Comparison of ENCODE assay signal across 27 cellular contexts in the genomic region with DNA sequence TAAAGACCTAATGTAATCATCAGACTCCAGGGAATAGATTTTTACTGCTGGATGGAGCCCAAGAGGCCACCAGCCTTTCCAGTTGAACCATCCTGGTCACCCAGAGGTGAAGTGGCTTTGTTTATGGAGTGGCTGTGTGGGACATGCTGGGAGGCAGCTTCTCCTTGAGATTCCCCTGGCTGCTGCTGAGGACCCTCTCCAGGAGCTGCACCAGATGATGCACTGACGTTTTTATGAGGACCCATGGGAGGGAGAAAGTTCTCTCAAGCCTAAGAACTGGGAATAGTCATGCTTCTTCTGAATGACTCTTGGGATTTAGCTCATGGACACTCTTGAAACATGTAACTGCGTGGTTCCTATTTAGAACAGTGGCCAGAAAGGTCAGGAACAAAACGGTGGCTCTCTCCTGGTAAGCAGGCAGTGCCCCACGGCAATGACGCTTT.
A peak's percentile ranks its signal among the peaks of the same experiment; 100 is the strongest.
DNase-seq lines count a peak whose midpoint lies in the region; TF ChIP-seq lines count a peak whose summit lies in the region.
"Had no signal": no experiment of that assay in that cellular context is flagged by ENCODE, and none has a peak within 500 bp of the region (broad histone marks: within the 10 kb centered on the region; RNA-seq: fewer than 3 reads in every experiment).

No MANE protein-coding gene starts in this region.

- no peaks in the 10 kb centered on the region for H3K36me3 Mint-ChIP-seq in progenitor cell of endocrine pancreas (ENCODE audit: insufficient read depth)
- no peaks in the 10 kb centered on the region for H3K36me3 Mint-ChIP-seq in activated T-cell treated with anti-CD3 and anti-CD28 coated beads, Interleukin-2, amount 50 U/mL, for 24 hours (ENCODE audit: low read depth)
- H3K36me3 Mint-ChIP-seq in CD8-positive, alpha-beta memory T cell: no peaks in the 10 kb centered on the region
- H3K36me3 Mint-ChIP-seq: activated naive CD4-positive, alpha-beta T cell treated with anti-CD3 and anti-CD28 coated beads, Interleukin-2, amount 10 ng/mL, durations not matched to agents 7 days and 5 days; immature natural killer cell; memory B cell; T-cell had no signal

- DNase-seq in SHP77 (lab: John Stamatoyannopoulos, UW): peak; percentile 52 to 65
- DNase-seq in cerebellar cortex (ENCODE audit: low spot score): peak; percentile 77
- no peak for DNase-seq in progenitor cell of endocrine pancreas (ENCODE audit: low spot score, unreplicated experiment)
- DNase-seq in activated T-cell treated with anti-CD3 and anti-CD28 coated beads, Interleukin-2, amount 50 U/mL, for 24 hours: no peak
- no peak for DNase-seq in CD8-positive, alpha-beta memory T cell
- DNase-seq in posterior cingulate gyrus: no peak
- DNase-seq: activated CD4-positive, alpha-beta T cell treated with anti-CD3 and anti-CD28 coated beads, Interleukin-2, amount 50 U/mL, for 48 hours; activated CD8-positive, alpha-beta memory T cell treated with anti-CD3 and anti-CD28 coated beads, Interleukin-2, amount 50 U/mL, for 4 hours; activated naive CD4-positive, alpha-beta T cell treated with anti-CD3 and anti-CD28 coated beads, Interleukin-2, amount 10 ng/mL, durations not matched to agents 7 days and 5 days; amniotic stem cell; Caco-2; caudate nucleus; dermis blood vessel endothelial cell; DMS79 treated with DMSO at 0.1 percent for 48 hours; H9; immature natural killer cell; NCI-H510A treated with DMSO at 0.1 percent for 48 hours; psoas muscle; SIG-M5; stimulated activated naive CD8-positive, alpha-beta T cell treated with anti-CD3 and anti-CD28 coated beads, Interleukin-15, amount 100 ng/mL, for 72 hours; T-cell had no signal

- peak overlapping the region; percentile 72 for H3K27ac Mint-ChIP-seq in progenitor cell of endocrine pancreas
- H3K27ac Mint-ChIP-seq in activated T-cell treated with anti-CD3 and anti-CD28 coated beads, Interleukin-2, amount 50 U/mL, for 24 hours: no peak overlapping the region
- H3K27ac Mint-ChIP-seq in CD8-positive, alpha-beta memory T cell: no peak overlapping the region
- H3K27ac Mint-ChIP-seq: activated naive CD4-positive, alpha-beta T cell treated with anti-CD3 and anti-CD28 coated beads, Interleukin-2, amount 10 ng/mL, durations not matched to agents 7 days and 5 days; H9; immature natural killer cell; memory B cell; stimulated activated naive CD8-positive, alpha-beta T cell treated with anti-CD3 and anti-CD28 coated beads, Interleukin-15, amount 100 ng/mL, for 72 hours; T-cell had no signal

- CTCF ChIA-PET in HEK293 (lab: Yijun Ruan, JAX): interaction anchor here (0.7 kb wide), 1 partner anchor 21 kb away, joined by 3 read pairs; no protein-coding TSS in a partner anchor
- CTCF ChIA-PET in CD8-positive, alpha-beta memory T cell (lab: Charles Lee): no interaction called here

- H3K4me3 ChIP-seq in HEK293 (ENCODE audit: low read depth, low read length): no peak overlapping the region
- no peak overlapping the region for H3K4me3 ChIP-seq in CD8-positive, alpha-beta memory T cell (ENCODE audit: low read length)
- H3K4me3 ChIP-seq: gastroesophageal sphincter, hepatocyte, psoas muscle, skin epidermis, tibial nerve had no signal

- no peaks in the 10 kb centered on the region for H3K36me3 ChIP-seq in HEK293 (ENCODE audit: control insufficient read depth in 2 of 2, insufficient read depth in 1 of 2, low read length in 2 of 2)
- H3K36me3 ChIP-seq in CD8-positive, alpha-beta memory T cell (ENCODE audit: insufficient read depth, low read length): no peaks in the 10 kb centered on the region
- H3K36me3 ChIP-seq: gastroesophageal sphincter, tibial nerve had no signal

- POLR2A ChIA-PET in HEK293 (lab: Yijun Ruan, JAX): no interaction called here
- POLR2A ChIA-PET in CD8-positive, alpha-beta memory T cell (lab: Charles Lee): no interaction called here

- H3K9me3 ChIP-seq in HEK293 (ENCODE audit: control insufficient read depth, insufficient read depth, low read depth, low read length): no peaks in the 10 kb centered on the region
- no peaks in the 10 kb centered on the region for H3K9me3 ChIP-seq in CD8-positive, alpha-beta memory T cell (ENCODE audit: low read length)
- H3K9me3 ChIP-seq: Caco-2, gastroesophageal sphincter, psoas muscle, tibial nerve had no signal

- H3K27me3 ChIP-seq in CD8-positive, alpha-beta memory T cell (ENCODE audit: insufficient read depth, low read length, poor library complexity, severe bottlenecking): no peaks in the 10 kb centered on the region
- H3K27me3 ChIP-seq: hepatocyte, tibial nerve had no signal

- no peaks in the 10 kb centered on the region for H3K27me3 Mint-ChIP-seq in progenitor cell of endocrine pancreas
- H3K27me3 Mint-ChIP-seq in activated T-cell treated with anti-CD3 and anti-CD28 coated beads, Interleukin-2, amount 50 U/mL, for 24 hours: peaks cover 10% of the 10 kb centered on the region
- H3K27me3 Mint-ChIP-seq in CD8-positive, alpha-beta memory T cell: peaks cover 0 to 9% of the 10 kb centered on the region in 2 donors
- H3K27me3 Mint-ChIP-seq: activated naive CD4-positive, alpha-beta T cell treated with anti-CD3 and anti-CD28 coated beads, Interleukin-2, amount 10 ng/mL, durations not matched to agents 7 days and 5 days; stimulated activated naive CD8-positive, alpha-beta T cell treated with anti-CD3 and anti-CD28 coated beads, Interleukin-15, amount 100 ng/mL, for 72 hours had no signal

- H3K4me3 Mint-ChIP-seq in progenitor cell of endocrine pancreas (ENCODE audit: low read depth): no peak overlapping the region
- H3K4me3 Mint-ChIP-seq in activated T-cell treated with anti-CD3 and anti-CD28 coated beads, Interleukin-2, amount 50 U/mL, for 24 hours: no peak overlapping the region
- H3K4me3 Mint-ChIP-seq in CD8-positive, alpha-beta memory T cell: no peak overlapping the region
- H3K4me3 Mint-ChIP-seq: activated naive CD4-positive, alpha-beta T cell treated with anti-CD3 and anti-CD28 coated beads, Interleukin-2, amount 10 ng/mL, durations not matched to agents 7 days and 5 days; H9; immature natural killer cell; memory B cell; stimulated activated naive CD8-positive, alpha-beta T cell treated with anti-CD3 and anti-CD28 coated beads, Interleukin-15, amount 100 ng/mL, for 72 hours; T-cell had no signal

- H3K4me1 Mint-ChIP-seq in progenitor cell of endocrine pancreas (ENCODE audit: low read depth): peaks cover 55% of the 10 kb centered on the region
- H3K4me1 Mint-ChIP-seq in activated T-cell treated with anti-CD3 and anti-CD28 coated beads, Interleukin-2, amount 50 U/mL, for 24 hours (ENCODE audit: low read depth): no peaks in the 10 kb centered on the region
- H3K4me1 Mint-ChIP-seq in CD8-positive, alpha-beta memory T cell: no peaks in the 10 kb centered on the region
- H3K4me1 Mint-ChIP-seq: activated naive CD4-positive, alpha-beta T cell treated with anti-CD3 and anti-CD28 coated beads, Interleukin-2, amount 10 ng/mL, durations not matched to agents 7 days and 5 days; immature natural killer cell; memory B cell; stimulated activated naive CD8-positive, alpha-beta T cell treated with anti-CD3 and anti-CD28 coated beads, Interleukin-15, amount 100 ng/mL, for 72 hours; T-cell had no signal

- TF ChIP-seq CTCF in HEK293 (tag by site-specific recombination; IDR thresholded peaks at IDR 0.05) (no peak), progenitor cell of endocrine pancreas (IDR thresholded peaks at IDR 0.05; ENCODE audit: unreplicated experiment) (no peak)

- no peaks in the 10 kb centered on the region for H3K9me3 Mint-ChIP-seq in progenitor cell of endocrine pancreas (ENCODE audit: low read depth)
- no peaks in the 10 kb centered on the region for H3K9me3 Mint-ChIP-seq in activated T-cell treated with anti-CD3 and anti-CD28 coated beads, Interleukin-2, amount 50 U/mL, for 24 hours
- H3K9me3 Mint-ChIP-seq in CD8-positive, alpha-beta memory T cell: no peaks in the 10 kb centered on the region
- H3K9me3 Mint-ChIP-seq: activated naive CD4-positive, alpha-beta T cell treated with anti-CD3 and anti-CD28 coated beads, Interleukin-2, amount 10 ng/mL, durations not matched to agents 7 days and 5 days; H9; memory B cell; stimulated activated naive CD8-positive, alpha-beta T cell treated with anti-CD3 and anti-CD28 coated beads, Interleukin-15, amount 100 ng/mL, for 72 hours; T-cell had no signal

- H3K4me1 ChIP-seq in HEK293 (ENCODE audit: control insufficient read depth, insufficient read depth, low read length): no peaks in the 10 kb centered on the region
- no peaks in the 10 kb centered on the region for H3K4me1 ChIP-seq in CD8-positive, alpha-beta memory T cell (ENCODE audit: insufficient read depth, low read length)
- H3K4me1 ChIP-seq: gastroesophageal sphincter, psoas muscle had no signal

- no peak overlapping the region for H3K27ac ChIP-seq in HEK293 (ENCODE audit: extremely low read depth, low read depth, low read length)
- H3K27ac ChIP-seq in CD8-positive, alpha-beta memory T cell (ENCODE audit: low read depth, low read length): no peak overlapping the region
- H3K27ac ChIP-seq: gastroesophageal sphincter, hepatocyte, psoas muscle, skin epidermis, tibial nerve had no signal

- intact Hi-C loops in posterior cingulate gyrus (cut with DNase I): no loop called here

TF ChIP-seq in HEK293, 187 proteins besides CTCF, POLR2A, EP300 and RAD21:
- TF ChIP-seq ZNF623 (tag by site-specific recombination; IDR thresholded peaks at IDR 0.05) (no peak), ZNF221 (tag by site-specific recombination; IDR thresholded peaks at IDR 0.05; ENCODE audit: borderline replicate concordance) (no peak), ZNF311 (tag by site-specific recombination; IDR thresholded peaks at IDR 0.05; ENCODE audit: borderline replicate concordance) (no peak), GLIS1 (tag by site-specific recombination; IDR thresholded peaks at IDR 0.05) (peak; percentile 59), ZFP3 (tag by site-specific recombination; IDR thresholded peaks at IDR 0.05; ENCODE audit: low read depth) (no peak), TRIM28 (IDR thresholded peaks at IDR 0.05; ENCODE audit: borderline replicate concordance, low read length) (peak; percentile 74; the same call in 1 of the 2 replicates), ZNF530 (tag by site-specific recombination; IDR thresholded peaks at IDR 0.05; ENCODE audit: low read depth) (no peak), ZNF776 (tag by site-specific recombination; IDR thresholded peaks at IDR 0.05; ENCODE audit: borderline replicate concordance) (no peak), ZNF292 (tag by site-specific recombination; IDR thresholded peaks at IDR 0.05; ENCODE audit: borderline replicate concordance, low read depth) (no peak)

Comparison
In these comparisons a context has a peak if more than half of its experiments do, and no peak if none do; other contexts are left out.
1. DNase-seq: peak in SHP77 (2 of 2) and cerebellar cortex (single experiment); none in progenitor cell of endocrine pancreas (single experiment), activated T-cell treated with anti-CD3 and anti-CD28 coated beads, Interleukin-2, amount 50 U/mL, for 24 hours (single experiment), CD8-positive, alpha-beta memory T cell (0 of 5) and posterior cingulate gyrus (0 of 10).